Comparison of ENCODE assay signal across 1 cellular context in the genomic region with DNA sequence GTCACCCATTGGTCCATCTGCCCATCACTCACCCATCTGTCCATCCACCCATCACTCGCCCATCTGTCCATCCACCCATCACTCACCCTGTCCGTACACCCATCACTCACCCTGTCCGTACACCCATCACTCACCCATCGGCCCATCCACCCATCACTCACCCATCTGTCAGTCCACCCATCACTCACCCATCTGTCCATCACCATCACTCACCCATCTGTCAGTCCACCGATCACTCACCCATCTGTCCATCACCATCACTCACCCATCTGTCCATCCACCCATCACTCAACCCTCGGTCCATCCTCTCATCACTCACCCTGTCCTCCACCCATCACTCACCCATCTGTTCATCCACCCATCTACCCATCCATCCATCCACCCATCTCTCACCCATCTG. TPM values are rescaled to one million over a fixed set of nuclear protein-coding genes. Genes with fewer than 3 reads are reported as not detected.
"Had no signal": no experiment of that assay in that cellular context is flagged by ENCODE, and none has a peak within 500 bp of the region (broad histone marks: within the 10 kb centered on the region; RNA-seq: fewer than 3 reads in every experiment).

No MANE protein-coding gene starts in this region.

RNA-seq across cellular contexts. Expression of a gene that starts 15.0 kb away (rescaled TPM):
- total RNA-seq: NCI-H460 had no signal
